In the genomic region with DNA sequence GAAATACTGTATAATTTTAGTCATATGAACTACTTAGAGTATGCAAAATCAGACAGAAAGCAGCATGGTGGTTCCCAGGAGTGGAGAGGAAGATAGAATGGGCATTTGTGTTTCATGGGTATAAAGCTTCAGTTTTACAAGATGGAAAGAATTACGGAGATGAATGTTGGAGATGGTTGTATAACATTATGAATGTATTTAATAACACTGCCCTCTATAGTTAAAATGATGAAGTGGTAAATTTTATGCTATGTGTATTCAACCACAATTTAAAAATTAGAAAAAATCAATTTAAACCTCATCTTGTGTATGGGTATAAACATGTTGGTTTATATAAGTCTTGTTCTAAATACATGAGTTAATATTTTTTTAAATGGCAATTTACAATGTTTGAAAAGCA, we compare ENCODE assay signal across 13 cellular contexts.
A peak's percentile ranks its signal among the peaks of the same experiment; 100 is the strongest.
DNase-seq lines count a peak whose midpoint lies in the region; FAIRE-seq and TF ChIP-seq lines count a peak whose summit lies in the region.
"Had no signal": no experiment of that assay in that cellular context is flagged by ENCODE, and none has a peak within 500 bp of the region (broad histone marks: within the 10 kb centered on the region; RNA-seq: fewer than 3 reads in every experiment).

No MANE protein-coding gene starts in this region.

- H2AFZ ChIP-seq in KMS-11 (ENCODE audit: low read depth) = no peak overlapping the region

- H3K4me2 ChIP-seq in KMS-11 = no peak overlapping the region

- intact Hi-C loops in testis (cut with DNase I; ENCODE audit: low total_unique reads) = no loop called here

- no peaks in the 10 kb centered on the region for H4K20me1 ChIP-seq in KMS-11 (ENCODE audit: insufficient read depth)

- H3K27me3 ChIP-seq in KMS-11 (ENCODE audit: insufficient read depth, low read depth) = no peaks in the 10 kb centered on the region
- H3K27me3 ChIP-seq in testis = no peaks in the 10 kb centered on the region
- H3K27me3 ChIP-seq: cardiac muscle cell, sigmoid colon had no signal

- H3K4me1 ChIP-seq in KMS-11 (ENCODE audit: low read depth, poor library complexity, severe bottlenecking) = no peaks in the 10 kb centered on the region
- no peaks in the 10 kb centered on the region for H3K4me1 ChIP-seq in testis
- H3K4me1 ChIP-seq: sigmoid colon had no signal

- H3K36me3 ChIP-seq in KMS-11 (ENCODE audit: insufficient read depth) (no peaks in the 10 kb centered on the region), testis (ENCODE audit: low read depth, missing control alignments) (no peaks in the 10 kb centered on the region)
- H3K36me3 ChIP-seq: cardiac muscle cell, sigmoid colon had no signal

- 51 to 63% methylated on average over 1 of the region's 1 CpG for WGBS in testis, 2 donors

- FAIRE-seq in H54 (lab: Jason Lieb, UNC) = no peak

- H3K27ac ChIP-seq in KMS-11 (no peak overlapping the region), VCaP (no peak overlapping the region), testis (no peak overlapping the region)
- H3K27ac ChIP-seq: cardiac muscle cell, sigmoid colon had no signal

- TF ChIP-seq CTCF in KMS-11 (conservative IDR thresholded peaks at IDR 0.05; ENCODE audit: low read depth, low read length) = 0 out of 2 replicates have a peak, but pooled peaks have one; percentile 25
- TF ChIP-seq CTCF in VCaP (conservative IDR thresholded peaks at IDR 0.05) = peak; percentile 43
- peak in 1 of 3 experiments; percentile 15 for TF ChIP-seq CTCF in testis (IDR thresholded peaks at IDR 0.05)

- no peaks in the 10 kb centered on the region for H3K79me2 ChIP-seq in KMS-11 (ENCODE audit: insufficient read depth, low read depth)

- peak; percentile 26 for DNase-seq in COLO829 (ENCODE audit: low spot score)
- peak; percentile 6 for DNase-seq in iris pigment epithelial cell (ENCODE audit: low read depth)
- no peak for DNase-seq in testis
- no peak for DNase-seq in dedifferentiated amniotic fluid mesenchymal stem cell (ENCODE audit: extremely low spot score)
- no peak for DNase-seq in stimulated activated CD4-positive, alpha-beta T cell treated with anti-CD3 and anti-CD28 coated beads, Interleukin-12 subunit alpha, Interleukin-12 subunit beta, amount 100 ng/mL, for 4 hours
- DNase-seq in H54 (ENCODE audit: insufficient read length, low spot score) = no peak
- DNase-seq: activated CD4-positive, alpha-beta T cell treated with anti-CD3 and anti-CD28 coated beads for 36 hours; naive B cell; NCI-H510A treated with DMSO at 0.1 percent for 48 hours; sigmoid colon had no signal

- no peak overlapping the region for H3K9ac ChIP-seq in KMS-11

- TF ChIP-seq POLR2A in testis (IDR thresholded peaks at IDR 0.05) (no peak), H54 (IDR thresholded peaks at IDR 0.05; ENCODE audit: low read depth, low read length) (no peak)

- H3K9me3 ChIP-seq in testis = no peaks in the 10 kb centered on the region

- H3K4me3 ChIP-seq in KMS-11 (IDR thresholded peaks at IDR 0.05; ENCODE audit: insufficient read depth, low read depth, low read length) (no peak overlapping the region), testis (no peak overlapping the region)
- H3K4me3 ChIP-seq: cardiac muscle cell, sigmoid colon had no signal

Comparison
In these comparisons a context has a peak if more than half of its experiments do, and no peak if none do; other contexts are left out.
1. DNase-seq: peak in COLO829 (single experiment) and iris pigment epithelial cell (single experiment); none in testis (single experiment), dedifferentiated amniotic fluid mesenchymal stem cell (single experiment), stimulated activated CD4-positive, alpha-beta T cell treated with anti-CD3 and anti-CD28 coated beads, Interleukin-12 subunit alpha, Interleukin-12 subunit beta, amount 100 ng/mL, for 4 hours (single experiment) and H54 (single experiment).